Comparison of ENCODE assay signal across 13 cellular contexts in the genomic region with DNA sequence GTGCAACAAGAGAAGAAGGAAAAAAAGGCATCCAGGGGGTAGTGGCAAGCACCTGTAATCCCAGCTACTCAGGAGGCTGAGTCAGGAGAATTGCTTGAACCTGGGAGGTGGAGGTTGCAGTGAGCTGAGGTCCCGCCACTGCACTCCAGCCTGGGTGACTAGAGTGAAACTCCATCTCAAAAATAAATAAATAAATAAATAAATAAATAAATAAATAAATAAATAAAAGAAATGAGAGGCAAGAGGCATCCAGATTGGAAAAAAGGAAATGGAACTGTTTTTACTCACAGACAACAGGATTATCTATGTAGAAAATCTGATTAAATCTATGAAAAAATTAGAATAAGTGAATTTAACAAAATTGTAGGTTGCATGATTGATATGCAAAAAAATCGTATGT. TPM values are rescaled to one million over a fixed set of nuclear protein-coding genes. Genes with fewer than 3 reads are reported as not detected.
"Had no signal": no experiment of that assay in that cellular context is flagged by ENCODE, and none has a peak within 500 bp of the region (broad histone marks: within the 10 kb centered on the region; RNA-seq: fewer than 3 reads in every experiment).

No MANE protein-coding gene starts in this region.

RNA-seq across cellular contexts. Expression of gene LDLRAD1, which starts 23.5 kb away (rescaled TPM):
- total RNA-seq: activated B cell treated with CpG ODN at 0.5 μM for 24 hours; activated CD4-positive, alpha-beta memory T cell treated with anti-CD3 and anti-CD28 coated beads for 36 hours; activated CD4-positive, alpha-beta memory T cell treated with anti-CD3 and anti-CD28 coated beads, Interleukin-2, amount 10 ng/mL, durations not matched to agents 7 days and 5 days; activated CD4-positive, alpha-beta T cell treated with anti-CD3 and anti-CD28 coated beads for 36 hours; activated CD4-positive, alpha-beta T cell treated with anti-CD3 and anti-CD28 coated beads, Interleukin-2, amount 10 ng/mL, durations not matched to agents 24 days and 14 days; activated CD4-positive, alpha-beta T cell treated with anti-CD3 and anti-CD28 coated beads, Interleukin-2, amount 10 ng/mL, durations not matched to agents 7 days and 5 days; activated CD8-positive, alpha-beta memory T cell treated with anti-CD3 and anti-CD28 coated beads for 36 hours; activated CD8-positive, alpha-beta memory T cell treated with anti-CD3 and anti-CD28 coated beads, Interleukin-2, amount 10 ng/mL, durations not matched to agents 7 days and 5 days; activated CD8-positive, alpha-beta T cell treated with anti-CD3 and anti-CD28 coated beads for 36 hours; activated CD8-positive, alpha-beta T cell treated with anti-CD3 and anti-CD28 coated beads, Interleukin-2, amount 10 ng/mL, durations not matched to agents 7 days and 5 days; T-helper 1 cell treated with Interleukin-12 subunit alpha and Interleukin-12 subunit beta and Interleukin-4 antibody, amounts not matched to agents 30 ng/mL and 1 ng/mL, for 36 hours; T-helper 17 cell; T-helper 2 cell treated with Interferon-gamma antibody and Interleukin-4, amounts not matched to agents 100 ng/mL and 5 ng/mL, for 36 hours had no signal
